ENCODE assay signal across 22 cellular contexts in genomic region chr17:64653985-64654355, GRCh38. TPM values are rescaled to one million over a fixed set of nuclear protein-coding genes. Genes with fewer than 3 reads are reported as not detected.
A peak's percentile ranks its signal among the peaks of the same experiment; 100 is the strongest.
DNase-seq lines count a peak whose midpoint lies in the region; ATAC-seq and TF ChIP-seq lines count a peak whose summit lies in the region.
"Had no signal": no experiment of that assay in that cellular context is flagged by ENCODE, and none has a peak within 500 bp of the region (broad histone marks: within the 10 kb centered on the region; RNA-seq: fewer than 3 reads in every experiment).

No MANE protein-coding gene starts in this region.

- H3K4me1 Mint-ChIP-seq in HFFc6 (ENCODE audit: low read depth) (peaks cover 81% of the 10 kb centered on the region), mesothelial cell of epicardium (peaks cover 15% of the 10 kb centered on the region)

- 2 to 3% methylated on average over 4 of the region's 4 CpGs for WGBS in GM23248 (ENCODE audit: low coverage in 1 of 2, low lambda C conversion rate in 2 of 2, missing lambda C conversion rate in 2 of 2), 2 experiments

- H3K4me2 ChIP-seq in GM23248 (ENCODE audit: unreplicated experiment), result peak overlapping the region; percentile 78

- peaks cover 5% of the 10 kb centered on the region; the same call in 1 of the 2 replicates for H3K9me3 Mint-ChIP-seq in HFFc6
- peaks cover 5% of the 10 kb centered on the region for H3K9me3 Mint-ChIP-seq in mesothelial cell of epicardium
- H3K9me3 Mint-ChIP-seq: naive B cell had no signal

- H3K9me3 ChIP-seq in GM23248 (ENCODE audit: low read depth), result no peaks in the 10 kb centered on the region
- H3K9me3 ChIP-seq: pancreas had no signal

- H3K9me2 ChIP-seq in GM23248 (ENCODE audit: insufficient read depth), result no peaks in the 10 kb centered on the region

- no peaks in the 10 kb centered on the region for H3K27me3 ChIP-seq in GM23248 (replicated peaks; ENCODE audit: insufficient read depth)
- no peaks in the 10 kb centered on the region for H3K27me3 ChIP-seq in brain microvascular endothelial cell (replicated peaks)
- H3K27me3 ChIP-seq: MG63, pancreas, transverse colon had no signal

- peak overlapping the region; percentile 64 for H3K9ac ChIP-seq in GM23248

- peak overlapping the region; percentile 91 for H3K27ac Mint-ChIP-seq in HFFc6
- peak overlapping the region; percentile 35 for H3K27ac Mint-ChIP-seq in mesothelial cell of epicardium
- H3K27ac Mint-ChIP-seq: B cell, naive B cell had no signal

- peaks cover 100% of the 10 kb centered on the region for H3K79me2 ChIP-seq in GM23248 (ENCODE audit: insufficient read depth)

- H3K27ac ChIP-seq in GM23248 (peak overlapping the region; percentile 84), brain microvascular endothelial cell (peak overlapping the region; percentile 70)
- H3K27ac ChIP-seq: pancreas had no signal

- H3K36me3 ChIP-seq in GM23248 (ENCODE audit: low read depth), result peaks cover 9% of the 10 kb centered on the region; the same call in 1 of the 2 replicates
- H3K36me3 ChIP-seq in brain microvascular endothelial cell (replicated peaks), result peaks cover 5% of the 10 kb centered on the region
- H3K36me3 ChIP-seq: pancreas, transverse colon had no signal

- H3K36me3 Mint-ChIP-seq in HFFc6 (ENCODE audit: low read depth) (peaks cover 36% of the 10 kb centered on the region), mesothelial cell of epicardium (peaks cover 9% of the 10 kb centered on the region)
- H3K36me3 Mint-ChIP-seq: naive B cell had no signal

- peaks cover 84% of the 10 kb centered on the region for H3F3A ChIP-seq in GM23248 (ENCODE audit: insufficient read depth)

- peaks cover under 1% of the 10 kb centered on the region for H4K20me1 ChIP-seq in GM23248 (ENCODE audit: insufficient read depth)

- H3K4me3 Mint-ChIP-seq in HFFc6 (peak overlapping the region; percentile 82), mesothelial cell of epicardium (no peak overlapping the region)
- H3K4me3 Mint-ChIP-seq: B cell, naive B cell had no signal

- H3K27me3 Mint-ChIP-seq in HFFc6 (ENCODE audit: insufficient read depth), result no peaks in the 10 kb centered on the region; the same call in 1 of the 2 replicates
- no peaks in the 10 kb centered on the region for H3K27me3 Mint-ChIP-seq in mesothelial cell of epicardium (ENCODE audit: low read depth)
- H3K27me3 Mint-ChIP-seq: B cell, naive B cell had no signal

- no peak overlapping the region for H2AFZ ChIP-seq in GM23248

- no peak for TF ChIP-seq CTCF in HFFc6 (IDR thresholded peaks at IDR 0.05)
- TF ChIP-seq CTCF in brain microvascular endothelial cell (IDR thresholded peaks at IDR 0.05; ENCODE audit: low read depth, low read length, missing control alignments), result no peak
- no peak for TF ChIP-seq CTCF in mesothelial cell of epicardium (IDR thresholded peaks at IDR 0.05; ENCODE audit: unreplicated experiment)

- H3K4me1 ChIP-seq in GM23248 (ENCODE audit: insufficient read depth), result peaks cover 71% of the 10 kb centered on the region

- H3K4me3 ChIP-seq in GM23248 (peak overlapping the region; percentile 63), brain microvascular endothelial cell (ENCODE audit: low read depth, low read length) (no peak overlapping the region)
- H3K4me3 ChIP-seq: lung, MG63, pancreas, transverse colon had no signal

- no peak for ATAC-seq in HG02759 (IDR thresholded peaks at IDR 0.05; ENCODE audit: unreplicated experiment)
- ATAC-seq: pancreas; stimulated activated naive CD8-positive, alpha-beta T cell treated with anti-CD3 and anti-CD28 coated beads, Interleukin-15, Interleukin-2, amounts not matched to agents 100 U/mL and 50 U/mL, for 24 hours had no signal

- in situ Hi-C loops in GM23248 (cut with MboI) (no loop called here), brain microvascular endothelial cell (cut with HindIII; ENCODE audit: low pct_ligation_motif_present, low sequenced_read_pairs) (no loop called here)

- DNase-seq in GM23248 (peak; percentile 53), HFFc6 (no peak), brain microvascular endothelial cell (no peak), mesothelial cell of epicardium (ENCODE audit: low spot score in 2 of 2, unreplicated experiment in 2 of 2) (no peak), OCI-M1 (lab: John Stamatoyannopoulos, UW) (no peak)
- DNase-seq in activated CD4-positive, CD25-positive, alpha-beta regulatory T cell treated with anti-CD3 and anti-CD28 coated beads, Interleukin-2, amount 50 U/mL, for 72 hours, result no peak
- DNase-seq: activated CD4-positive, alpha-beta T cell treated with anti-CD3 and anti-CD28 coated beads for 48 hours; activated gamma-delta T cell treated with Interleukin-2 at 50 U/mL for 16 hours; COR-L47; MG63; naive B cell; NCI-H1436 treated with DMSO at 0.1 percent for 48 hours; NCI-H2171; NCI-H748 treated with DMSO at 0.1 percent for 48 hours; pancreas; stimulated activated CD4-positive, alpha-beta T cell treated with anti-CD3 and anti-CD28 coated beads, Interleukin-2, amount 100 ng/mL, for 24 hours; stimulated activated naive CD8-positive, alpha-beta T cell treated with anti-CD3 and anti-CD28 coated beads, Interleukin-15, Interleukin-2, amounts not matched to agents 100 U/mL and 50 U/mL, for 24 hours; SW 1271; transverse colon had no signal

RNA-seq across cellular contexts. Expression of gene SMURF2, which starts 8.1 kb away (rescaled TPM):
- 157 and 159 TPM in 2 replicates for total RNA-seq in GM23248 (2014; rRNA removed; shearing (Covaris generic))
- polyA plus RNA-seq in GM23248 (2016; fragmentation: Nextera tagmentation; extraction: Ambion mirVana), result 50.8 and 54.3 TPM in 2 replicates
- 100 to 1,000 TPM in 3 of 6 experiments, 10 to 100 TPM in 3; 92.5 to 206 (median 99.1) TPM for total RNA-seq in HFFc6 (2021; fragmentation: NEBNext Ultra II Directional; extraction: Animal tissue kit (Norgen Biotek cat#: 25700))
- total RNA-seq in mesothelial cell of epicardium, result 39.9 to 41.2 TPM (median 40.1 TPM) in 3 replicates
